ENCODE assay signal across 8 cellular contexts in genomic region chr3:12286927-12287726, GRCh38. TPM values are rescaled to one million over a fixed set of nuclear protein-coding genes. Genes with fewer than 3 reads are reported as not detected.
A peak's percentile ranks its signal among the peaks of the same experiment; 100 is the strongest.
DNase-seq lines count a peak whose midpoint lies in the region; ATAC-seq and TF ChIP-seq lines count a peak whose summit lies in the region.

No MANE protein-coding gene starts in this region.

- no peak overlapping the region for H3K27ac Mint-ChIP-seq in neural crest cell (ENCODE audit: unreplicated experiment)

- no peak for TF ChIP-seq POLR2A in esophagus squamous epithelium (IDR thresholded peaks at IDR 0.05)

- ATAC-seq in Panc1 (no peak; the same call in 1 of the 2 replicates), HG03521 (IDR thresholded peaks at IDR 0.05; ENCODE audit: unreplicated experiment) (no peak)

- H3K27me3 ChIP-seq in Panc1 (ENCODE audit: control insufficient read depth, insufficient read depth, low read length) = no peaks in the 10 kb centered on the region
- H3K27me3 ChIP-seq in esophagus squamous epithelium = peaks cover 0 to 35% (median 2%) of the 10 kb centered on the region in 4 donors

- DNase-seq in GM10266 (ENCODE audit: extremely low spot score) (peak; percentile 21), Panc1 (ENCODE audit: low read depth, low spot score) (no peak), esophagus squamous epithelium (lab: John Stamatoyannopoulos, UW) (no peak), neural crest cell (ENCODE audit: low read depth, low spot score) (no peak), foreskin melanocyte (no peak), NCI-H2196 treated with DMSO at 0.1 percent for 48 hours (lab: John Stamatoyannopoulos, UW; ENCODE audit: unreplicated experiment) (no peak), hippocampal formation (lab: John Stamatoyannopoulos, UW) (no peak)

- CTCF ChIA-PET in Panc1 (lab: Charles Lee) = interaction anchor here (0.6 kb wide), 1 partner anchor 93 kb away, joined by 3 read pairs; no protein-coding TSS in a partner anchor

- H3K4me3 ChIP-seq in Panc1 (ENCODE audit: low read depth in 2 of 2, low read length in 2 of 2) (peak overlapping the region; percentile 46 to 64), esophagus squamous epithelium (peak overlapping the region; percentile 70 to 87 (median 76))

- peak overlapping the region; percentile 76 for H3K4me3 Mint-ChIP-seq in neural crest cell

- H3K4me1 ChIP-seq in Panc1 (ENCODE audit: control insufficient read depth, insufficient read depth, low read length) (peaks cover 8% of the 10 kb centered on the region), esophagus squamous epithelium (peaks cover 4 to 46% (median 6%) of the 10 kb centered on the region in 3 donors)

- H3K27me3 Mint-ChIP-seq in neural crest cell (ENCODE audit: low read depth) = peaks cover 70% of the 10 kb centered on the region

- H3K9me3 Mint-ChIP-seq in neural crest cell = no peaks in the 10 kb centered on the region

- WGBS in esophagus squamous epithelium, 2 donors = 27 to 36% methylated on average over 23 of the region's 33 CpGs

- intact Hi-C loops in Panc1 (cut with micrococcal nuclease; ENCODE audit: unreplicated experiment) = loop anchor here (10.0 kb wide), 2 partner anchors 92 to 152 kb away; no protein-coding TSS in a partner anchor
- intact Hi-C loops in esophagus squamous epithelium (cut with DNase I) = loop anchor here (10.0 kb wide), 1 partner anchor 188 kb away; no protein-coding TSS in a partner anchor

- TSS peak; percentile 59 for BruUV-seq in Panc1 (replicated peaks; lab: Mats Ljungman, UMichigan)

- H3K36me3 Mint-ChIP-seq in neural crest cell (ENCODE audit: low read depth) = no peaks in the 10 kb centered on the region

- H3K4me1 Mint-ChIP-seq in neural crest cell = peaks cover 4% of the 10 kb centered on the region

- TF ChIP-seq CTCF in GM10266 (IDR thresholded peaks at IDR 0.05; ENCODE audit: control insufficient read depth, insufficient read depth, low read depth, missing control alignments) (peak; percentile 7), Panc1 (IDR thresholded peaks at IDR 0.05) (no peak; the same call in 1 of the 2 replicates), esophagus squamous epithelium (IDR thresholded peaks at IDR 0.05) (peak in 3 of 6 experiments; percentile 11 to 39 (median 19)), neural crest cell (conservative IDR thresholded peaks at IDR 0.05) (peak; percentile 38)

- H3K27ac ChIP-seq in Panc1 (ENCODE audit: low read length) (peak overlapping the region; percentile 88), esophagus squamous epithelium (peak overlapping the region; percentile 60 to 86 (median 80))

- no peaks in the 10 kb centered on the region for H3K36me3 ChIP-seq in Panc1 (ENCODE audit: control insufficient read depth, insufficient read depth, low read length)
- H3K36me3 ChIP-seq in esophagus squamous epithelium = no peaks in the 10 kb centered on the region

- no peaks in the 10 kb centered on the region for H3K9me3 ChIP-seq in Panc1 (ENCODE audit: control insufficient read depth, insufficient read depth, low read depth, low read length)
- H3K9me3 ChIP-seq in esophagus squamous epithelium = no peaks in the 10 kb centered on the region

- in situ Hi-C loops in Panc1 (cut with HindIII; ENCODE audit: low pct_unique_long_range_greater_than_20kb, low sequenced_read_pairs) = no loop called here

- POLR2A ChIA-PET in Panc1 (lab: Charles Lee) = no interaction called here

RNA-seq across cellular contexts. Expression of gene PPARG, which starts 1.7 kb away (rescaled TPM):
- total RNA-seq in Panc1 (2021; ENCODE audit: unreplicated experiment) (88.1 TPM), esophagus squamous epithelium (10 to 100 TPM in 3 of 4 donors, 1 to 10 TPM in 1; 6.3 to 13.8 (median 11.4) TPM), neural crest cell (not detected in 2 replicates)
- 66.6 TPM for polyA plus RNA-seq in Panc1 (2012; ENCODE audit: insufficient read length)
